26 cellular contexts compared by ENCODE assay signal in genomic region chr13:79725841-79726240, GRCh38.
"Had no signal": no experiment of that assay in that cellular context is flagged by ENCODE, and none has a peak within 500 bp of the region (broad histone marks: within the 10 kb centered on the region; RNA-seq: fewer than 3 reads in every experiment).

No MANE protein-coding gene starts in this region.

- H3K36me3 Mint-ChIP-seq: activated CD8-positive, alpha-beta memory T cell treated with anti-CD3 and anti-CD28 coated beads, Interleukin-2, amount 10 ng/mL, durations not matched to agents 7 days and 5 days; activated naive CD4-positive, alpha-beta T cell treated with anti-CD3 and anti-CD28 coated beads, Interleukin-2, amount 50 U/mL, for 72 hours; naive thymus-derived CD4-positive, alpha-beta T cell had no signal

- FAIRE-seq: bronchial epithelial cell had no signal

- H3K27ac Mint-ChIP-seq: activated B cell treated with CpG ODN at 0.5 μM for 24 hours; activated CD8-positive, alpha-beta memory T cell treated with anti-CD3 and anti-CD28 coated beads, Interleukin-2, amount 10 ng/mL, durations not matched to agents 7 days and 5 days; activated CD8-positive, alpha-beta T cell treated with anti-CD3 and anti-CD28 coated beads, Interleukin-2, amount 10 ng/mL, durations not matched to agents 7 days and 5 days; activated naive CD4-positive, alpha-beta T cell treated with anti-CD3 and anti-CD28 coated beads, Interleukin-2, amount 50 U/mL, for 72 hours; activated T-helper 2 cell treated with anti-CD3 and anti-CD28 coated beads, Interferon-gamma antibody, Interleukin-2, Interleukin-4, amounts not matched to agents 10 μg/mL and 5 μg/mL and 100 μg/mL, durations not matched to agents 14 hours and 24 hours and 36 hours; naive thymus-derived CD4-positive, alpha-beta T cell; T-helper 2 cell treated with Interferon-gamma antibody and Interleukin-4, amounts not matched to agents 5 μg/mL and 100 μg/mL, for 36 hours had no signal

- H3K27me3 Mint-ChIP-seq: activated B cell treated with CpG ODN at 0.5 μM for 24 hours; activated CD8-positive, alpha-beta memory T cell treated with anti-CD3 and anti-CD28 coated beads, Interleukin-2, amount 10 ng/mL, durations not matched to agents 7 days and 5 days; central memory CD8-positive, alpha-beta T cell had no signal

- H3K4me3 Mint-ChIP-seq: activated B cell treated with CpG ODN at 0.5 μM for 24 hours; activated CD8-positive, alpha-beta memory T cell treated with anti-CD3 and anti-CD28 coated beads, Interleukin-2, amount 10 ng/mL, durations not matched to agents 7 days and 5 days; activated CD8-positive, alpha-beta T cell treated with anti-CD3 and anti-CD28 coated beads, Interleukin-2, amount 10 ng/mL, durations not matched to agents 7 days and 5 days; central memory CD8-positive, alpha-beta T cell; naive thymus-derived CD4-positive, alpha-beta T cell; neural crest cell; T-helper 2 cell treated with Interferon-gamma antibody and Interleukin-4, amounts not matched to agents 5 μg/mL and 100 μg/mL, for 36 hours had no signal

- H3K36me3 ChIP-seq: heart right ventricle, left lung, lower lobe of right lung, transverse colon had no signal

- ATAC-seq: activated CD8-positive, alpha-beta memory T cell treated with anti-CD3 and anti-CD28 coated beads, Interleukin-2, amount 10 ng/mL, durations not matched to agents 7 days and 5 days; activated CD8-positive, alpha-beta T cell treated with anti-CD3 and anti-CD28 coated beads, Interleukin-2, amount 10 ng/mL, durations not matched to agents 7 days and 5 days; activated naive CD4-positive, alpha-beta T cell treated with anti-CD3 and anti-CD28 coated beads, Interleukin-2, amount 50 U/mL, for 72 hours; foreskin keratinocyte; heart right ventricle; left lung; lower lobe of right lung; naive thymus-derived CD4-positive, alpha-beta T cell; psoas muscle had no signal

- DNase-seq: activated B cell treated with CpG ODN at 0.5 μM for 24 hours; activated CD4-positive, alpha-beta T cell treated with anti-CD3 and anti-CD28 coated beads, Interleukin-2, amount 50 U/mL, for 1 hour; activated CD8-positive, alpha-beta memory T cell treated with anti-CD3 and anti-CD28 coated beads, Interleukin-2, amount 10 ng/mL, durations not matched to agents 7 days and 5 days; activated CD8-positive, alpha-beta T cell treated with anti-CD3 and anti-CD28 coated beads, Interleukin-2, amount 10 ng/mL, durations not matched to agents 7 days and 5 days; activated T-cell treated with anti-CD3 and anti-CD28 coated beads, Interleukin-2, amount 50 U/mL, for 48 hours; anterior cingulate cortex; effector CD8-positive, alpha-beta T cell; foreskin keratinocyte; heart right ventricle; kidney glomerular epithelial cell; left lung; lower lobe of right lung; naive thymus-derived CD4-positive, alpha-beta T cell; nucleus accumbens; psoas muscle; stimulated activated CD4-positive, alpha-beta T cell treated with anti-CD3 and anti-CD28 coated beads, Interleukin-2, amount 100 ng/mL, for 48 hours; stimulated activated naive CD4-positive, alpha-beta T cell treated with Interleukin-2 at 50 U/mL for 16 hours; T-helper 1 cell; transverse colon had no signal

- H3K4me3 ChIP-seq: heart right ventricle, left lung, lower lobe of right lung, psoas muscle, transverse colon had no signal

- H3K9me3 ChIP-seq: left lung, lower lobe of right lung, transverse colon had no signal

- H3K4me1 ChIP-seq: parathyroid adenoma had no signal

- H3K4me1 Mint-ChIP-seq: activated B cell treated with CpG ODN at 0.5 μM for 24 hours; activated CD8-positive, alpha-beta memory T cell treated with anti-CD3 and anti-CD28 coated beads, Interleukin-2, amount 10 ng/mL, durations not matched to agents 7 days and 5 days; central memory CD8-positive, alpha-beta T cell had no signal

- H3K79me2 ChIP-seq: parathyroid adenoma had no signal

- H3K27ac ChIP-seq: left lung, lower lobe of right lung, parathyroid adenoma, psoas muscle had no signal

- H3K9me3 Mint-ChIP-seq: activated naive CD4-positive, alpha-beta T cell treated with anti-CD3 and anti-CD28 coated beads, Interleukin-2, amount 50 U/mL, for 72 hours; activated T-helper 2 cell treated with anti-CD3 and anti-CD28 coated beads, Interferon-gamma antibody, Interleukin-2, Interleukin-4, amounts not matched to agents 10 μg/mL and 5 μg/mL and 100 μg/mL, durations not matched to agents 14 hours and 24 hours and 36 hours; T-helper 2 cell treated with Interferon-gamma antibody and Interleukin-4, amounts not matched to agents 5 μg/mL and 100 μg/mL, for 36 hours had no signal

- H2AFZ ChIP-seq: parathyroid adenoma had no signal

- H3K27me3 ChIP-seq: foreskin keratinocyte, heart right ventricle, left lung, transverse colon had no signal

- H3K9ac ChIP-seq: parathyroid adenoma had no signal
